In genomic region chr6:143176090-143177021, GRCh38 we compare ENCODE assay signal across 9 cellular contexts.
DNase-seq lines count a peak whose midpoint lies in the region; ATAC-seq and TF ChIP-seq lines count a peak whose summit lies in the region.
"Had no signal": no experiment of that assay in that cellular context is flagged by ENCODE, and none has a peak within 500 bp of the region (broad histone marks: within the 10 kb centered on the region; RNA-seq: fewer than 3 reads in every experiment).

No MANE protein-coding gene starts in this region.

- no peaks in the 10 kb centered on the region for H3K27me3 Mint-ChIP-seq in GM23338 (ENCODE audit: insufficient read depth, low read depth, poor library complexity)
- no peaks in the 10 kb centered on the region for H3K27me3 Mint-ChIP-seq in activated T-cell treated with anti-CD3 and anti-CD28 coated beads, Interleukin-2, amount 50 U/mL, for 24 hours
- no peaks in the 10 kb centered on the region for H3K27me3 Mint-ChIP-seq in effector memory CD8-positive, alpha-beta T cell
- H3K27me3 Mint-ChIP-seq in type B pancreatic cell = no peaks in the 10 kb centered on the region
- H3K27me3 Mint-ChIP-seq: activated naive CD8-positive, alpha-beta T cell treated with anti-CD3 and anti-CD28 coated beads, Interleukin-2, amount 10 ng/mL, durations not matched to agents 7 days and 5 days had no signal

- H3K36me3 Mint-ChIP-seq in GM23338 (ENCODE audit: low read depth) (peaks cover 53% of the 10 kb centered on the region), type B pancreatic cell (peaks cover 48% of the 10 kb centered on the region)
- peaks cover 52% of the 10 kb centered on the region for H3K36me3 Mint-ChIP-seq in activated T-cell treated with anti-CD3 and anti-CD28 coated beads, Interleukin-2, amount 50 U/mL, for 24 hours (ENCODE audit: low read depth)
- peaks cover 3% of the 10 kb centered on the region for H3K36me3 Mint-ChIP-seq in effector memory CD8-positive, alpha-beta T cell (ENCODE audit: insufficient read depth)

- no peak overlapping the region for H3K4me3 ChIP-seq in AG04449 (ENCODE audit: low read depth, low read length)
- H3K4me3 ChIP-seq in GM23338 = no peak overlapping the region
- H3K4me3 ChIP-seq in fibroblast of the aortic adventitia (ENCODE audit: low read depth, low read length) = no peak overlapping the region

- H3K27ac ChIP-seq in GM23338 (ENCODE audit: low read depth) = no peak overlapping the region

- CTCF ChIA-PET in AG04449 (lab: Yijun Ruan, JAX) = interaction anchor here (0.7 to 2.8 kb wide), 6 partner anchors 10 to 150 kb away, joined by 3 to 13 read pairs (median 3); no protein-coding TSS in a partner anchor

- POLR2A ChIA-PET in AG04449 (lab: Yijun Ruan, JAX) = interaction anchor here (1.4 kb wide), 1 partner anchor 11 kb away, joined by 8 read pairs; no protein-coding TSS in a partner anchor

- ATAC-seq in GM23338 = no peak
- no peak for ATAC-seq in effector memory CD8-positive, alpha-beta T cell (replicated peaks)

- H3K9me3 Mint-ChIP-seq in GM23338 (peaks cover 18% of the 10 kb centered on the region), type B pancreatic cell (peaks cover 27% of the 10 kb centered on the region)
- peaks cover 29% of the 10 kb centered on the region for H3K9me3 Mint-ChIP-seq in activated T-cell treated with anti-CD3 and anti-CD28 coated beads, Interleukin-2, amount 50 U/mL, for 24 hours
- H3K9me3 Mint-ChIP-seq in effector memory CD8-positive, alpha-beta T cell = peaks cover 5 to 9% of the 10 kb centered on the region in 2 donors

- H3K79me2 ChIP-seq in GM23338 (replicated peaks; ENCODE audit: insufficient read depth) = peaks cover 29% of the 10 kb centered on the region

- TF ChIP-seq CTCF in AG04449 (IDR thresholded peaks at IDR 0.05; ENCODE audit: insufficient read depth, low read length, missing control alignments) (peak; percentile 16), GM23338 (conservative IDR thresholded peaks at IDR 0.05; ENCODE audit: low read depth in 2 of 2) (peak; percentile 63 to 67), fibroblast of the aortic adventitia (IDR thresholded peaks at IDR 0.05; ENCODE audit: insufficient read depth, low read length) (peak; percentile 18), type B pancreatic cell (conservative IDR thresholded peaks at IDR 0.05) (no peak)

- 0 out of 2 replicates have a peak, but pooled peaks cover 17% of the 10 kb centered on the region for H3K36me3 ChIP-seq in GM23338 (ENCODE audit: insufficient read depth)

- H3K4me1 ChIP-seq in GM23338 (ENCODE audit: insufficient read depth) = no peaks in the 10 kb centered on the region

- H3F3A ChIP-seq in GM23338 (replicated peaks; ENCODE audit: low read depth) = no peaks in the 10 kb centered on the region

- H4K20me1 ChIP-seq in GM23338 (replicated peaks; ENCODE audit: insufficient read depth) = no peaks in the 10 kb centered on the region

- H3K27me3 ChIP-seq in GM23338 (ENCODE audit: insufficient read depth) = no peaks in the 10 kb centered on the region

- DNase-seq in AG04449 (ENCODE audit: low read depth, low spot score) = peak; percentile 94
- peak; percentile 45 for DNase-seq in GM23338 (ENCODE audit: low spot score)
- peak; percentile 10 for DNase-seq in SK-N-DZ (ENCODE audit: low spot score)
- DNase-seq in fibroblast of the aortic adventitia (ENCODE audit: low read depth) = peak; percentile 86
- no peak for DNase-seq in NCI-H82 (lab: John Stamatoyannopoulos, UW)
- no peak for DNase-seq in activated T-cell treated with anti-CD3 and anti-CD28 coated beads, Interleukin-2, amount 50 U/mL, for 24 hours
- no peak for DNase-seq in effector memory CD8-positive, alpha-beta T cell
- no peak for DNase-seq in type B pancreatic cell (ENCODE audit: extremely low spot score, unreplicated experiment)
- DNase-seq: activated naive CD8-positive, alpha-beta T cell treated with anti-CD3 and anti-CD28 coated beads, Interleukin-2, amount 10 ng/mL, durations not matched to agents 7 days and 5 days had no signal

- H3K27ac Mint-ChIP-seq in GM23338 = no peak overlapping the region; the same call in 1 of the 2 replicates
- H3K27ac Mint-ChIP-seq in activated T-cell treated with anti-CD3 and anti-CD28 coated beads, Interleukin-2, amount 50 U/mL, for 24 hours = no peak overlapping the region
- H3K27ac Mint-ChIP-seq in effector memory CD8-positive, alpha-beta T cell = no peak overlapping the region
- H3K27ac Mint-ChIP-seq in type B pancreatic cell = no peak overlapping the region
- H3K27ac Mint-ChIP-seq: activated naive CD8-positive, alpha-beta T cell treated with anti-CD3 and anti-CD28 coated beads, Interleukin-2, amount 10 ng/mL, durations not matched to agents 7 days and 5 days had no signal

- H2AFZ ChIP-seq in GM23338 = no peak overlapping the region

- H3K9me2 ChIP-seq in GM23338 (ENCODE audit: insufficient read depth) = peaks cover 12% of the 10 kb centered on the region; the same call in 1 of the 2 replicates

- H3K4me1 Mint-ChIP-seq in GM23338 = peaks cover 7% of the 10 kb centered on the region; the same call in 2 of the 3 replicates
- H3K4me1 Mint-ChIP-seq in activated T-cell treated with anti-CD3 and anti-CD28 coated beads, Interleukin-2, amount 50 U/mL, for 24 hours (ENCODE audit: low read depth) = no peaks in the 10 kb centered on the region
- no peaks in the 10 kb centered on the region for H3K4me1 Mint-ChIP-seq in effector memory CD8-positive, alpha-beta T cell (ENCODE audit: low read depth in 2 of 2)
- no peaks in the 10 kb centered on the region for H3K4me1 Mint-ChIP-seq in type B pancreatic cell (ENCODE audit: unreplicated experiment)
- H3K4me1 Mint-ChIP-seq: activated naive CD8-positive, alpha-beta T cell treated with anti-CD3 and anti-CD28 coated beads, Interleukin-2, amount 10 ng/mL, durations not matched to agents 7 days and 5 days had no signal

- H3K4me2 ChIP-seq in GM23338 = no peak overlapping the region

- no peak overlapping the region for H3K4me3 Mint-ChIP-seq in GM23338
- H3K4me3 Mint-ChIP-seq in activated T-cell treated with anti-CD3 and anti-CD28 coated beads, Interleukin-2, amount 50 U/mL, for 24 hours = no peak overlapping the region
- H3K4me3 Mint-ChIP-seq in effector memory CD8-positive, alpha-beta T cell = no peak overlapping the region
- no peak overlapping the region for H3K4me3 Mint-ChIP-seq in type B pancreatic cell
- H3K4me3 Mint-ChIP-seq: activated naive CD8-positive, alpha-beta T cell treated with anti-CD3 and anti-CD28 coated beads, Interleukin-2, amount 10 ng/mL, durations not matched to agents 7 days and 5 days had no signal

TF ChIP-seq in GM23338, 12 proteins besides CTCF, POLR2A, EP300 and RAD21 (continues in another document):
- TF ChIP-seq CREB1 (CRISPR knock-in tag; IDR thresholded peaks at IDR 0.05; ENCODE audit: low read depth) (no peak), REST (IDR thresholded peaks at IDR 0.05; ENCODE audit: unreplicated experiment) (no peak), NANOG (IDR thresholded peaks at IDR 0.05; ENCODE audit: borderline replicate concordance) (no peak), EZH2phosphoT487 (IDR thresholded peaks at IDR 0.05; ENCODE audit: unreplicated experiment) (no peak), ETS1 (IDR thresholded peaks at IDR 0.05) (no peak), JUNB (IDR thresholded peaks at IDR 0.05; ENCODE audit: unreplicated experiment) (no peak), STAT1 (IDR thresholded peaks at IDR 0.05; ENCODE audit: unreplicated experiment) (no peak), POLR2AphosphoS5 (IDR thresholded peaks at IDR 0.05; ENCODE audit: low read depth) (no peak), EZH2 (IDR thresholded peaks at IDR 0.05; ENCODE audit: low read depth, unreplicated experiment) (no peak), ZNF331 (CRISPR knock-in tag; IDR thresholded peaks at IDR 0.05; ENCODE audit: low read depth) (no peak), ZNF114 (CRISPR knock-in tag; IDR thresholded peaks at IDR 0.05) (no peak)

Comparison
In these comparisons a context has a peak if more than half of its experiments do, and no peak if none do; other contexts are left out.
1. DNase-seq: peak in AG04449 (single experiment), GM23338 (single experiment), SK-N-DZ (single experiment) and fibroblast of the aortic adventitia (single experiment); none in NCI-H82 (single experiment), activated T-cell treated with anti-CD3 and anti-CD28 coated beads, Interleukin-2, amount 50 U/mL, for 24 hours (single experiment), effector memory CD8-positive, alpha-beta T cell (0 of 3) and type B pancreatic cell (single experiment).